In genomic region chr6:33589723-33590530, GRCh38 we compare ENCODE assay signal across 7 cellular contexts. TPM values are rescaled to one million over a fixed set of nuclear protein-coding genes. Genes with fewer than 3 reads are reported as not detected.
DNase-seq lines count a peak whose midpoint lies in the region; ATAC-seq and TF ChIP-seq lines count a peak whose summit lies in the region.

No MANE protein-coding gene starts in this region.

- H3K4me3 ChIP-seq in RWPE2 (ENCODE audit: severe bottlenecking), result no peak overlapping the region

- H3K9me3 ChIP-seq in RWPE2 (ENCODE audit: severe bottlenecking), result no peaks in the 10 kb centered on the region

- peak; percentile 37 for ATAC-seq in HG03460 (IDR thresholded peaks at IDR 0.05; ENCODE audit: unreplicated experiment)
- ATAC-seq in RWPE2 (ENCODE audit: low read depth), result peak; percentile 77
- ATAC-seq in left colon, result peak; percentile 86
- no peak for ATAC-seq in GM19035 (IDR thresholded peaks at IDR 0.05; ENCODE audit: unreplicated experiment)

- H3K27me3 ChIP-seq in RWPE2 (ENCODE audit: insufficient read depth, poor library complexity, severe bottlenecking), result no peaks in the 10 kb centered on the region

- intact Hi-C loops in left colon (cut with DNase I, micrococcal nuclease), result loop anchor here (10.0 kb wide), 2 partner anchors 115 to 175 kb away; no protein-coding TSS in a partner anchor

- DNase-seq in ELF-1 (ENCODE audit: low read depth, low spot score) (peak; percentile 82), RWPE2 (ENCODE audit: low spot score) (peak; percentile 95), caudate nucleus (lab: John Stamatoyannopoulos, UW) (peak in 11 of 61 donors; percentile 9 to 38 (median 19)), left colon (peak; percentile 79 to 89)
- peak; percentile 19 for DNase-seq in stimulated activated naive CD4-positive, alpha-beta T cell treated with Interleukin-2 at 50 U/mL for 16 hours (lab: John Stamatoyannopoulos, UW)

- peak; percentile 87 for TF ChIP-seq CTCF in RWPE2 (IDR thresholded peaks at IDR 0.05; ENCODE audit: poor library complexity, severe bottlenecking)

- H3K4me1 ChIP-seq in RWPE2 (ENCODE audit: insufficient read depth, poor library complexity, severe bottlenecking), result peaks cover 21% of the 10 kb centered on the region

- peak overlapping the region; percentile 95 for H3K27ac ChIP-seq in RWPE2 (ENCODE audit: poor library complexity, severe bottlenecking)
- peak overlapping the region; percentile 80 for H3K27ac ChIP-seq in caudate nucleus (ENCODE audit: low read depth, low read length)

- no peaks in the 10 kb centered on the region for H3K36me3 ChIP-seq in RWPE2 (ENCODE audit: low read depth)

RNA-seq across cellular contexts. Expression of gene BAK1, which starts 9.9 kb away (rescaled TPM):
- 10 to 100 TPM; 85.6 to 93.5 TPM for total RNA-seq in left colon

RNA-seq across cellular contexts. Expression of gene ITPR3, which starts 31.2 kb away (rescaled TPM):
- total RNA-seq in left colon, result 100 to 1,000 TPM; 106 to 108 TPM
